Comparison of ENCODE assay signal across 1 cellular context in the genomic region with DNA sequence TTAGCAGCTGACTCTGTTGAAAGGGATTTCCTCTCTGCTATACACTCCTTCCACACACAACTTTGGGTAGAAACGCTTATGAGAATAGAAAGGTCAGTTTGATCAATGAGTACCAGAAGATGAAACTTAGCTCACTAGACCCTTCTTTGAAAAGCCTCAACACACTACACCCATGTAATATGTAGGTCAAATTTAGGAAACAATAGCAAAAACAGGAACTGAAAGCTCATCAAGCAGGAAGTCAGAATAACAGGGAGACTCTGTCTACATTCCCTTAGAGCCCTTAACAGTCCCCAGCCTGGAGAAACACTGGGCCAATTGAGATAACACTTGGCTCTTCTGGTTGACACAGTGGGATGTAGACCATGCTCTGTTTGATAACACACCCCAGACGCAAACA.
TF ChIP-seq lines count a peak whose summit lies in the region.

No MANE protein-coding gene starts in this region.

TF ChIP-seq in endothelial cell of umbilical vein, 7 proteins besides CTCF, POLR2A, EP300 and RAD21:
- TF ChIP-seq GATA2 (IDR thresholded peaks at IDR 0.05; ENCODE audit: insufficient read depth, insufficient read length, low read depth, low read length), result no peak
- TF ChIP-seq FOS (IDR thresholded peaks at IDR 0.05; ENCODE audit: borderline replicate concordance, insufficient read depth, low read length), result no peak
- TF ChIP-seq MYC (IDR thresholded peaks at IDR 0.05; ENCODE audit: low read depth, low read length), result no peak
- TF ChIP-seq MAX (IDR thresholded peaks at IDR 0.05; ENCODE audit: insufficient read depth, insufficient read length), result no peak
- no peak for TF ChIP-seq JUN (IDR thresholded peaks at IDR 0.05; ENCODE audit: borderline replicate concordance, insufficient read depth, insufficient read length, low read depth)
- TF ChIP-seq POLR2AphosphoS5 (IDR thresholded peaks at IDR 0.05; ENCODE audit: insufficient read depth, low read depth, low read length), result no peak
- no peak for TF ChIP-seq EZH2 (IDR thresholded peaks at IDR 0.05; ENCODE audit: borderline replicate concordance, low read depth, low read length, severe bottlenecking)
